ENCODE assay signal across 10 cellular contexts in genomic region chr2:85772841-85773491, GRCh38. TPM values are rescaled to one million over a fixed set of nuclear protein-coding genes. Genes with fewer than 3 reads are reported as not detected.
DNase-seq lines count a peak whose midpoint lies in the region; ATAC-seq and TF ChIP-seq lines count a peak whose summit lies in the region.
"Had no signal": no experiment of that assay in that cellular context is flagged by ENCODE, and none has a peak within 500 bp of the region (broad histone marks: within the 10 kb centered on the region; RNA-seq: fewer than 3 reads in every experiment).

No MANE protein-coding gene starts in this region.

- H3K36me3 ChIP-seq in PC-9 (ENCODE audit: low read depth), result no peaks in the 10 kb centered on the region
- H3K36me3 ChIP-seq in lower lobe of right lung, result peaks cover 58% of the 10 kb centered on the region

- peaks cover 20% of the 10 kb centered on the region for H3K4me1 ChIP-seq in PC-9 (replicated peaks; ENCODE audit: insufficient read depth)
- H3K4me1 ChIP-seq in lower lobe of right lung, result peaks cover 98% of the 10 kb centered on the region

- H3K27me3 ChIP-seq in PC-9 (ENCODE audit: insufficient read depth, low read depth) (peaks cover 13% of the 10 kb centered on the region), lower lobe of right lung (ENCODE audit: low read depth) (no peaks in the 10 kb centered on the region)

- H4K20me1 ChIP-seq in PC-9 (ENCODE audit: insufficient read depth), result no peaks in the 10 kb centered on the region

- TF ChIP-seq CTCF in PC-9 (conservative IDR thresholded peaks at IDR 0.05), result no peak
- no peak for TF ChIP-seq CTCF in chondrocyte (IDR thresholded peaks at IDR 0.05)
- no peak for TF ChIP-seq CTCF in lower lobe of right lung (IDR thresholded peaks at IDR 0.05)

- no TSS peak for BruUV-seq in PC-9 (replicated peaks; lab: Mats Ljungman, UMichigan)

- H3K79me2 ChIP-seq in PC-9 (ENCODE audit: low read depth), result no peaks in the 10 kb centered on the region

- peaks cover 60% of the 10 kb centered on the region for H3K4me1 Mint-ChIP-seq in chondrocyte (ENCODE audit: low read depth)

- CTCF ChIA-PET in PC-9 (lab: Charles Lee), result interaction anchor here (1.0 to 1.1 kb wide), 2 partner anchors 19 to 249 kb away, joined by 3 to 4 read pairs; no protein-coding TSS in a partner anchor

- intact Hi-C loops in PC-9 (cut with micrococcal nuclease; ENCODE audit: unreplicated experiment) (loop anchor here (1.0 kb wide), 2 partner anchors 31 to 44 kb away; no protein-coding TSS in a partner anchor), lower lobe of right lung (cut with DNase I) (no loop called here)

- no peaks in the 10 kb centered on the region for H3K9me3 ChIP-seq in PC-9 (ENCODE audit: insufficient read depth, low read depth)
- no peaks in the 10 kb centered on the region for H3K9me3 ChIP-seq in lower lobe of right lung

- H2AFZ ChIP-seq in PC-9, result no peak overlapping the region

- peaks cover 9% of the 10 kb centered on the region for H3K27me3 Mint-ChIP-seq in chondrocyte (ENCODE audit: low read depth)

- H3K27ac ChIP-seq in PC-9, result no peak overlapping the region
- peak overlapping the region; percentile 68 for H3K27ac ChIP-seq in lower lobe of right lung

- H3K4me3 ChIP-seq in PC-9 (no peak overlapping the region; the same call in 1 of the 2 replicates), lower lobe of right lung (no peak overlapping the region)

- POLR2A ChIA-PET in PC-9 (lab: Charles Lee; ENCODE audit: unreplicated experiment), result no interaction called here

- peak overlapping the region; percentile 98 for H3K27ac Mint-ChIP-seq in chondrocyte (ENCODE audit: unreplicated experiment)
- H3K27ac Mint-ChIP-seq: activated naive CD4-positive, alpha-beta T cell treated with anti-CD3 and anti-CD28 coated beads for 36 hours; IgD-negative memory B cell had no signal

- peak overlapping the region; percentile 72 for H3K4me3 Mint-ChIP-seq in chondrocyte (ENCODE audit: unreplicated experiment)
- H3K4me3 Mint-ChIP-seq: activated naive CD4-positive, alpha-beta T cell treated with anti-CD3 and anti-CD28 coated beads for 36 hours; IgD-negative memory B cell had no signal

- DNase-seq in PC-9 (no peak), chondrocyte (ENCODE audit: low spot score) (no peak), lower lobe of right lung (no peak), superior temporal gyrus (ENCODE audit: extremely low spot score) (peak; percentile 35), NCI-H526 (lab: John Stamatoyannopoulos, UW) (no peak), RPMI8226 (no peak), kidney glomerular epithelial cell (lab: John Stamatoyannopoulos, UW) (no peak)
- DNase-seq: activated naive CD4-positive, alpha-beta T cell treated with anti-CD3 and anti-CD28 coated beads for 36 hours had no signal

- H3K36me3 Mint-ChIP-seq in chondrocyte (ENCODE audit: low read depth), result no peaks in the 10 kb centered on the region
- H3K36me3 Mint-ChIP-seq: IgD-negative memory B cell had no signal

- no peaks in the 10 kb centered on the region for H3K9me2 ChIP-seq in PC-9 (ENCODE audit: insufficient read depth)

- ATAC-seq in lower lobe of right lung (no peak), GM21825 (IDR thresholded peaks at IDR 0.05; ENCODE audit: unreplicated experiment) (no peak)

- H3K9me3 Mint-ChIP-seq in chondrocyte (ENCODE audit: low read depth), result no peaks in the 10 kb centered on the region
- H3K9me3 Mint-ChIP-seq: activated naive CD4-positive, alpha-beta T cell treated with anti-CD3 and anti-CD28 coated beads for 36 hours; IgD-negative memory B cell had no signal

- peaks cover 16% of the 10 kb centered on the region; the same call in 1 of the 2 replicates for H3F3A ChIP-seq in PC-9 (ENCODE audit: insufficient read depth, low read depth)

- peak overlapping the region; percentile 75 for H3K4me2 ChIP-seq in PC-9

RNA-seq across cellular contexts. Expression of gene ATOH8, which starts 19.2 kb away (rescaled TPM):
- total RNA-seq in PC-9 (2021), result 0.25 TPM in 1 of 2 replicates, not detected in the other
- total RNA-seq in chondrocyte, result 2.2 to 10.3 TPM (median 2.7 TPM) in 3 replicates
- total RNA-seq in lower lobe of right lung, result 44.9 TPM
- total RNA-seq: activated naive CD4-positive, alpha-beta T cell treated with anti-CD3 and anti-CD28 coated beads for 36 hours had no signal
